In the genomic region with DNA sequence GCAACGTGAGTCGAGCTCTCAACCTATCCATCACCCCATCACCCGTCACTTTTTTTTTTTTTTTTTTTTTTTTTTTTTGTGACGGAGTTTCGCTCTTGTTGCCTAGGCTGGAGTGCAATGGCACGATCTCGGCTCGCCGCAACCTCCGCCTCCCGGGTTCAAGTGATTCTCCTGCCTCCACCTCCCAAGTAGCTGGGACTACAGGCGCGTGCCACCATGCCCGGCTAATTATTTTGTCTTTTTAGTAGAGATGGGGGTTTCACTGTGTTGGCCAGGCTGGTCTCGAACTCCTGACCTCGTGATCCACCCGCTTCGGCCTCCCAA, we compare ENCODE assay signal across 8 cellular contexts. TPM values are rescaled to one million over a fixed set of nuclear protein-coding genes. Genes with fewer than 3 reads are reported as not detected.
DNase-seq lines count a peak whose midpoint lies in the region; ATAC-seq and TF ChIP-seq lines count a peak whose summit lies in the region.
"Not testable (repeated sequence)": the region's sequence is repeated elsewhere in the genome, so short reads cannot be mapped to it uniquely, and the experiment has no call there.

No MANE protein-coding gene starts in this region.

- not testable (repeated sequence) for DNase-seq in SJCRH30; activated naive CD8-positive, alpha-beta T cell treated with anti-CD3 and anti-CD28 coated beads, Interleukin-2, amount 50 U/mL, for 24 hours; prostate gland (ENCODE audit: low spot score); vagina (ENCODE audit: extremely low spot score in 2 of 2)

- not testable (repeated sequence) for H3K36me3 Mint-ChIP-seq in activated naive CD8-positive, alpha-beta T cell treated with anti-CD3 and anti-CD28 coated beads, Interleukin-2, amount 50 U/mL, for 24 hours (ENCODE audit: low read depth)

- 45 to 46% methylated on average over 17 to 18 of the region's 18 CpGs for WGBS in esophagus, 2 donors
- WGBS in liver, result 55% methylated on average over 18 of the region's 18 CpGs
- 51% methylated on average over 18 of the region's 18 CpGs for WGBS in prostate gland

- not testable (repeated sequence) for H3K9me3 Mint-ChIP-seq in activated naive CD8-positive, alpha-beta T cell treated with anti-CD3 and anti-CD28 coated beads, Interleukin-2, amount 50 U/mL, for 24 hours

- H3K27me3 ChIP-seq in SJCRH30; esophagus (ENCODE audit: control insufficient read depth in 1 of 2, insufficient read depth in 2 of 2, low read length in 2 of 2); liver (ENCODE audit: control insufficient read depth in 4 of 4, insufficient read depth in 4 of 4, low read length in 3 of 4); prostate gland (replicated peaks; ENCODE audit: insufficient read depth); vagina: not testable (repeated sequence)

- not testable (repeated sequence) for H3K9me3 ChIP-seq in SJCRH30 (replicated peaks); esophagus (ENCODE audit: control insufficient read depth in 2 of 2, insufficient read depth in 1 of 2, low read depth in 1 of 2, low read length in 1 of 2); liver (ENCODE audit: control insufficient read depth in 4 of 4, low read length in 3 of 4); prostate gland; vagina

- intact Hi-C loops in prostate gland (cut with DNase I); vagina (cut with DNase I): not testable (repeated sequence)

- peak overlapping the region; percentile 96 for H3K4me3 Mint-ChIP-seq in activated naive CD8-positive, alpha-beta T cell treated with anti-CD3 and anti-CD28 coated beads, Interleukin-2, amount 50 U/mL, for 24 hours

- not testable (repeated sequence) for TF ChIP-seq RAD21 in liver (IDR thresholded peaks at IDR 0.05)

- not testable (repeated sequence) for TF ChIP-seq CTCF in GM12875 (IDR thresholded peaks at IDR 0.05; ENCODE audit: borderline replicate concordance, insufficient read depth, low read depth, low read length); liver (IDR thresholded peaks at IDR 0.05; ENCODE audit: low read depth, low read length, missing input control); prostate gland (IDR thresholded peaks at IDR 0.05); vagina (IDR thresholded peaks at IDR 0.05)

- H3K4me1 Mint-ChIP-seq in activated naive CD8-positive, alpha-beta T cell treated with anti-CD3 and anti-CD28 coated beads, Interleukin-2, amount 50 U/mL, for 24 hours, result peaks cover 24% of the 10 kb centered on the region

- H3K9ac ChIP-seq in liver (ENCODE audit: low read depth in 1 of 2, low read length in 2 of 2), result not testable (repeated sequence)

- peak; percentile 20 for ATAC-seq in HG03039 (IDR thresholded peaks at IDR 0.05; ENCODE audit: unreplicated experiment)
- ATAC-seq in activated naive CD8-positive, alpha-beta T cell treated with anti-CD3 and anti-CD28 coated beads, Interleukin-2, amount 50 U/mL, for 24 hours, result peak; percentile 21

- H3K36me3 ChIP-seq in SJCRH30; esophagus (ENCODE audit: control insufficient read depth in 2 of 2, insufficient read depth in 2 of 2, low read length in 1 of 2); liver (ENCODE audit: control insufficient read depth in 4 of 4, insufficient read depth in 3 of 4, low read depth in 1 of 4, low read length in 3 of 4); prostate gland; vagina: not testable (repeated sequence)

- peak overlapping the region; percentile 83 for H3K4me3 ChIP-seq in GM12875 (ENCODE audit: low read depth, low read length)
- H3K4me3 ChIP-seq in SJCRH30, result peak overlapping the region; percentile 55
- H3K4me3 ChIP-seq in esophagus (ENCODE audit: low read depth in 1 of 2, low read length in 2 of 2), result peak overlapping the region; percentile 39 to 46
- H3K4me3 ChIP-seq in liver (ENCODE audit: low read depth in 1 of 3, low read length in 3 of 3), result peak overlapping the region; percentile 39 to 64 (median 55)
- peak overlapping the region; percentile 34 to 36 for H3K4me3 ChIP-seq in prostate gland
- H3K4me3 ChIP-seq in vagina, result peak overlapping the region; percentile 41 to 63

- not testable (repeated sequence) for H3K27ac ChIP-seq in SJCRH30
- H3K27ac ChIP-seq in esophagus (ENCODE audit: low read depth in 2 of 2, low read length in 1 of 2) (peak overlapping the region; percentile 30 to 53), liver (ENCODE audit: low read depth in 1 of 2, low read length in 2 of 2) (peak overlapping the region; percentile 87 to 96), prostate gland (peak overlapping the region; percentile 69 to 74), vagina (peak overlapping the region; percentile 75)

- not testable (repeated sequence) for TF ChIP-seq POLR2A in prostate gland (IDR thresholded peaks at IDR 0.05); vagina (IDR thresholded peaks at IDR 0.05)

- H3K4me1 ChIP-seq in SJCRH30; esophagus (ENCODE audit: control insufficient read depth in 2 of 2, insufficient read depth in 2 of 2, low read length in 1 of 2); liver (ENCODE audit: control insufficient read depth in 4 of 4, insufficient read depth in 4 of 4, low read length in 3 of 4); prostate gland (replicated peaks): not testable (repeated sequence)
- peaks cover 15% of the 10 kb centered on the region for H3K4me1 ChIP-seq in vagina

- H3K27me3 Mint-ChIP-seq in activated naive CD8-positive, alpha-beta T cell treated with anti-CD3 and anti-CD28 coated beads, Interleukin-2, amount 50 U/mL, for 24 hours, result not testable (repeated sequence)

- H3K27ac Mint-ChIP-seq in activated naive CD8-positive, alpha-beta T cell treated with anti-CD3 and anti-CD28 coated beads, Interleukin-2, amount 50 U/mL, for 24 hours, result peak overlapping the region; percentile 93

RNA-seq across cellular contexts. Expression of a gene that starts 0.4 kb away (rescaled TPM):
- total RNA-seq in SJCRH30 (2014; rRNA removed; shearing (Covaris generic)), result 0.15 and 0.24 TPM in 2 replicates
- polyA plus RNA-seq in esophagus, result under 1 TPM; 0.18 to 0.31 TPM
- total RNA-seq in liver, result 1 to 10 TPM in 1 of 2 donors, under 1 TPM in 1; 0.25 to 1.0 TPM
- polyA plus RNA-seq in liver, result under 1 TPM; 0.07 to 0.21 TPM
- 1 to 10 TPM in 1 of 2 donors, under 1 TPM in 1; 0.55 to 4.3 TPM for total RNA-seq in prostate gland
- 1.7 TPM for total RNA-seq in vagina

RNA-seq across cellular contexts. Expression of a gene that starts 12.0 kb away (rescaled TPM):
- total RNA-seq in SJCRH30 (2014; rRNA removed; shearing (Covaris generic)), result 137 and 141 TPM in 2 replicates
- 10 to 100 TPM; 16.4 to 27.1 TPM for polyA plus RNA-seq in esophagus
- total RNA-seq in liver, result 100 to 1,000 TPM in 1 of 2 donors, 10 to 100 TPM in 1; 55.4 to 133 TPM
- polyA plus RNA-seq in liver, result 10 to 100 TPM; 12.1 to 18.8 TPM
- total RNA-seq in prostate gland, result 100 to 1,000 TPM; 114 to 203 TPM
- total RNA-seq in vagina, result 74.9 TPM

RNA-seq across cellular contexts. Expression of a gene that starts 35.8 kb away (rescaled TPM):
- 101 and 105 TPM in 2 replicates for total RNA-seq in SJCRH30 (2014; rRNA removed; shearing (Covaris generic))
- 10 to 100 TPM; 45.2 to 49.1 TPM for polyA plus RNA-seq in esophagus
- 10 to 100 TPM; 25.3 to 29.6 TPM for total RNA-seq in liver
- polyA plus RNA-seq in liver, result 10 to 100 TPM; 30.7 to 38.3 TPM
- 100 to 1,000 TPM in 1 of 2 donors, 10 to 100 TPM in 1; 85.8 to 117 TPM for total RNA-seq in prostate gland
- total RNA-seq in vagina, result 54.0 TPM
